1 cellular context compared by ENCODE assay signal in genomic region chr6:159761873-159762680, GRCh38.
TF ChIP-seq lines count a peak whose summit lies in the region.

Gene ACAT2, plus strand, starts transcription at chr6:159762045. Its CDS starts 43 bp downstream, at chr6:159762088.

TF ChIP-seq in K562, 482 proteins besides CTCF, POLR2A, EP300 and RAD21 (continued from another document and continues in another):
- TF ChIP-seq RREB1 (CRISPR knock-in tag; IDR thresholded peaks at IDR 0.05), result no peak; the same call in 1 of the 2 replicates
- no peak for TF ChIP-seq SMAD2 (IDR thresholded peaks at IDR 0.05; ENCODE audit: low read depth, low read length)
- TF ChIP-seq STAT5A (IDR thresholded peaks at IDR 0.05; ENCODE audit: borderline replicate concordance, low read length), result no peak
- no peak; a peak in 1 of 4 replicates for TF ChIP-seq SIX5 (IDR thresholded peaks at IDR 0.05; ENCODE audit: borderline replicate concordance in 1 of 2, insufficient read depth in 1 of 2, low read depth in 1 of 2, low read length in 2 of 2)
- TF ChIP-seq GABPB2 (CRISPR knock-in tag; conservative IDR thresholded peaks at IDR 0.05), result no peak
- no peak for TF ChIP-seq EWSR1 (IDR thresholded peaks at IDR 0.05; ENCODE audit: borderline replicate concordance, low read depth, partially characterized antibody)
- peak; percentile 100 for TF ChIP-seq CHD1 (IDR thresholded peaks at IDR 0.05; ENCODE audit: low read length)
- peak; percentile 63 for TF ChIP-seq MTA3 (IDR thresholded peaks at IDR 0.05; ENCODE audit: borderline replicate concordance)
- no peak for TF ChIP-seq BMI1 (IDR thresholded peaks at IDR 0.05; ENCODE audit: low read length)
- TF ChIP-seq NFYB (IDR thresholded peaks at IDR 0.05; ENCODE audit: extremely low read depth, insufficient read length), result peak; percentile 100
- peak; percentile 51; the same call in 1 of the 2 replicates for TF ChIP-seq RB1 (IDR thresholded peaks at IDR 0.05; ENCODE audit: low read depth)
- no peak for TF ChIP-seq SFPQ (IDR thresholded peaks at IDR 0.05; ENCODE audit: low read depth, low read length)
- no peak for TF ChIP-seq SNAPC5 (CRISPR knock-in tag; IDR thresholded peaks at IDR 0.05)
- no peak for TF ChIP-seq CHCHD3 (CRISPR knock-in tag; IDR thresholded peaks at IDR 0.05)
- TF ChIP-seq BDP1 (IDR thresholded peaks at IDR 0.05; ENCODE audit: insufficient read depth, insufficient read length), result no peak
- TF ChIP-seq ZFP91 (CRISPR knock-in tag; IDR thresholded peaks at IDR 0.05), result no peak
- no peak for TF ChIP-seq CUX1 (CRISPR knock-in tag; IDR thresholded peaks at IDR 0.05)
- no peak for TF ChIP-seq NFE2 (IDR thresholded peaks at IDR 0.05; ENCODE audit: low read depth)
- TF ChIP-seq THAP12 (CRISPR knock-in tag; IDR thresholded peaks at IDR 0.05), result 0 out of 2 replicates have a peak, but pooled peaks have one; percentile 38
- TF ChIP-seq ZNF589 (CRISPR knock-in tag; IDR thresholded peaks at IDR 0.05; ENCODE audit: low read depth), result no peak
- no peak for TF ChIP-seq ZNF707 (CRISPR knock-in tag; conservative IDR thresholded peaks at IDR 0.05)
- no peak for TF ChIP-seq RBM14 (IDR thresholded peaks at IDR 0.05; ENCODE audit: borderline replicate concordance, insufficient read depth, low read depth, low read length)
- TF ChIP-seq ZBTB12 (CRISPR knock-in tag; IDR thresholded peaks at IDR 0.05), result no peak
- peak; percentile 28; the same call in 1 of the 2 replicates for TF ChIP-seq CC2D1A (IDR thresholded peaks at IDR 0.05)
